In the genomic region with DNA sequence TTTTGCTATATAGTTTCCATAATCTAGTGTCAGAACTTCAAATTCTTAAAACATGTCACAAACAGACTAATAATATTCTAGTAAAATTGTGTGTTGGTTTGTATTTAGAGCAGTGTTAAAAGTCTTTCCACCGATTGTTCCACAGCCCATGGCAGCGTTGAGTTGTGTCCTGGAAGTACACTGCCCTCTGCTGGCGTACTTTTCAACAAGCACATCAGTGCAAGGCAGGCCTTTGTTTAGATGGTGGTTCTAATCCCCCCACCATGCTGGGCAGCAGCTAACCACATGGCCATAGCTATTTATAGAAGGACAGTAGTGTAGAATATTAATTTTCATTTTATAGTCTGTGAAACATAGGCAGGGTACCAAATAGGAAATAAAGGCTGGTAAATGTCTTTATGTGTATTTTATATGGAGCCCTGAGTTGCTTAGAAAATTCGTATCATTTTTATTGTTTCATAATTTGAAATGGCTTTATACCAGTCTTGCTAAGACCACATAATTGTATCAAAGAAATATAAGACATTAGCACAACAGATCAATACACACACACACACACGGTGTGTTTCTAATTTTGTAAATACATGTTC, we compare ENCODE assay signal across 8 cellular contexts.
DNase-seq lines count a peak whose midpoint lies in the region; ATAC-seq and TF ChIP-seq lines count a peak whose summit lies in the region.

No MANE protein-coding gene starts in this region.

- no peaks in the 10 kb centered on the region for H3K79me1 ChIP-seq in IMR-90 (ENCODE audit: low read depth in 1 of 2, low read length in 2 of 2)

- H3K4me1 Mint-ChIP-seq in natural killer cell treated with Interleukin-12 subunit alpha and Interleukin-12 subunit beta and Interleukin-15 and Interleukin-18, amount 100 ng/mL, for 72 hours (ENCODE audit: low read depth in 2 of 2), result no peaks in the 10 kb centered on the region

- H3K27me3 Mint-ChIP-seq in natural killer cell treated with Interleukin-12 subunit alpha and Interleukin-12 subunit beta and Interleukin-15 and Interleukin-18, amount 100 ng/mL, for 72 hours, result no peaks in the 10 kb centered on the region

- H3K27me3 ChIP-seq in IMR-90 (ENCODE audit: control insufficient read depth, insufficient read depth, low read length) (no peaks in the 10 kb centered on the region), OCI-LY1 (ENCODE audit: insufficient read depth, low read length) (no peaks in the 10 kb centered on the region), esophagus muscularis mucosa (no peaks in the 10 kb centered on the region), testis (no peaks in the 10 kb centered on the region)

- no peaks in the 10 kb centered on the region for H3K4me1 ChIP-seq in IMR-90 (ENCODE audit: control insufficient read depth, insufficient read depth, low read length)
- no peaks in the 10 kb centered on the region for H3K4me1 ChIP-seq in OCI-LY1 (ENCODE audit: insufficient read depth, low read length, severe bottlenecking)
- peaks cover 5 to 18% (median 17%) of the 10 kb centered on the region in 4 donors for H3K4me1 ChIP-seq in esophagus muscularis mucosa
- no peaks in the 10 kb centered on the region for H3K4me1 ChIP-seq in testis

- H3K4ac ChIP-seq in IMR-90 (ENCODE audit: low read depth, low read length), result no peak overlapping the region

- H4K5ac ChIP-seq in IMR-90 (ENCODE audit: low read depth, low read length), result no peak overlapping the region

- no peak overlapping the region for H4K91ac ChIP-seq in IMR-90 (ENCODE audit: insufficient read depth, low read depth, low read length)

- no peak overlapping the region for H4K8ac ChIP-seq in IMR-90 (ENCODE audit: low read depth in 2 of 2, low read length in 2 of 2)

- H2AFZ ChIP-seq in IMR-90 (replicated peaks; ENCODE audit: low read length, poor library complexity) (no peak overlapping the region), OCI-LY1 (ENCODE audit: low read length) (no peak overlapping the region)

- WGBS in IMR-90 (ENCODE audit: extremely low coverage in 2 of 2, insufficient read length in 1 of 2), 2 experiments, result no CpG with 5 or more reads among the region's 5 CpGs
- WGBS in esophagus muscularis mucosa, result 34% methylated on average over 5 of the region's 5 CpGs
- 44 to 61% methylated on average over 5 of the region's 5 CpGs for WGBS in testis, 2 donors

- H2AK5ac ChIP-seq in IMR-90 (ENCODE audit: low read depth, low read length), result no peak overlapping the region

- no peaks in the 10 kb centered on the region for H3K79me2 ChIP-seq in OCI-LY1 (ENCODE audit: insufficient read depth, low read length)

- no peak overlapping the region for H2BK120ac ChIP-seq in IMR-90 (ENCODE audit: low read depth, low read length)

- H3K27ac Mint-ChIP-seq in natural killer cell treated with Interleukin-12 subunit alpha and Interleukin-12 subunit beta and Interleukin-15 and Interleukin-18, amount 100 ng/mL, for 72 hours, result no peak overlapping the region

- H3F3A ChIP-seq in OCI-LY1 (ENCODE audit: insufficient read depth, low read length), result no peaks in the 10 kb centered on the region

- in situ Hi-C loops in IMR-90 (cut with MboI; ENCODE audit: low sequenced_read_pairs), result loop anchor here (5.0 to 10.0 kb wide), 2 partner anchors 663 to 960 kb away; a partner anchor contains a TSS

- H3K4me2 ChIP-seq in IMR-90 (ENCODE audit: low read depth, low read length), result no peak overlapping the region
- no peak overlapping the region for H3K4me2 ChIP-seq in OCI-LY1 (ENCODE audit: low read length)

- CTCF ChIA-PET in IMR-90 (lab: Yijun Ruan, JAX), result interaction anchor here (0.6 to 1.3 kb wide), 5 partner anchors 14 to 963 kb away, joined by 3 to 6 read pairs (median 4); no protein-coding TSS in a partner anchor

- peak; percentile 77 for TF ChIP-seq RAD21 in IMR-90 (IDR thresholded peaks at IDR 0.05; ENCODE audit: low read length)

- H2AK9ac ChIP-seq in IMR-90 (replicated peaks; ENCODE audit: low read depth, low read length, poor library complexity), result no peak overlapping the region

- no peak for TF ChIP-seq EP300 in esophagus muscularis mucosa (IDR thresholded peaks at IDR 0.05)

- H3K18ac ChIP-seq in IMR-90 (ENCODE audit: low read depth, low read length), result no peak overlapping the region

- DNase-seq in DMS79 treated with DMSO at 0.1 percent for 48 hours (lab: John Stamatoyannopoulos, UW) (peak; percentile 94), IMR-90 (peak; percentile 79), activated T-cell treated with anti-CD3 and anti-CD28 coated beads for 24 hours (ENCODE audit: low read depth) (peak; percentile 35), esophagus muscularis mucosa (ENCODE audit: extremely low spot score) (no peak), testis (peak; percentile 88)
- peak; percentile 65 for DNase-seq in natural killer cell treated with Interleukin-12 subunit alpha and Interleukin-12 subunit beta and Interleukin-15 and Interleukin-18, amount 100 ng/mL, for 72 hours (ENCODE audit: low spot score)

- H3K56ac ChIP-seq in IMR-90 (ENCODE audit: extremely low read depth, insufficient read depth, low read length), result no peak overlapping the region

- no peak overlapping the region for H2BK20ac ChIP-seq in IMR-90 (ENCODE audit: low read depth, low read length)

- TF ChIP-seq POLR2A in IMR-90 (IDR thresholded peaks at IDR 0.05; ENCODE audit: low read depth, low read length) (no peak), esophagus muscularis mucosa (IDR thresholded peaks at IDR 0.05; ENCODE audit: low read depth) (no peak), testis (IDR thresholded peaks at IDR 0.05) (no peak)

- peak; percentile 77 for TF ChIP-seq CTCF in IMR-90 (conservative IDR thresholded peaks at IDR 0.05; ENCODE audit: low read depth, low read length)
- TF ChIP-seq CTCF in OCI-LY1 (IDR thresholded peaks at IDR 0.05; ENCODE audit: low read length), result peak; percentile 86
- peak; percentile 69 to 82 (median 81) for TF ChIP-seq CTCF in esophagus muscularis mucosa (IDR thresholded peaks at IDR 0.05)
- TF ChIP-seq CTCF in testis (IDR thresholded peaks at IDR 0.05), result peak; percentile 16 to 62 (median 61)

- no peak overlapping the region for H3K4me3 Mint-ChIP-seq in natural killer cell treated with Interleukin-12 subunit alpha and Interleukin-12 subunit beta and Interleukin-15 and Interleukin-18, amount 100 ng/mL, for 72 hours

- no peaks in the 10 kb centered on the region for H3K36me3 Mint-ChIP-seq in natural killer cell treated with Interleukin-12 subunit alpha and Interleukin-12 subunit beta and Interleukin-15 and Interleukin-18, amount 100 ng/mL, for 72 hours

- BruUV-seq in IMR-90 (replicated peaks; lab: Mats Ljungman, UMichigan), result no TSS peak

- POLR2A ChIA-PET in IMR-90 (lab: Charles Lee; ENCODE audit: unreplicated experiment), result interaction anchor here (0.5 to 0.6 kb wide), 2 partner anchors 28 to 657 kb away, joined by 8 to 10 read pairs; no protein-coding TSS in a partner anchor

- H3K9me3 ChIP-seq in IMR-90 (ENCODE audit: control insufficient read depth, insufficient read depth, low read length) (no peaks in the 10 kb centered on the region), OCI-LY1 (ENCODE audit: low read length) (peaks cover 2% of the 10 kb centered on the region; the same call in 1 of the 2 replicates), esophagus muscularis mucosa (peaks cover 0 to 7% (median 0%) of the 10 kb centered on the region in 4 donors), testis (no peaks in the 10 kb centered on the region)

- H3K9ac ChIP-seq in IMR-90 (ENCODE audit: low read depth, low read length) (no peak overlapping the region), OCI-LY1 (ENCODE audit: low read length) (no peak overlapping the region)

- H3K9me1 ChIP-seq in IMR-90 (ENCODE audit: insufficient read depth, low read length), result no peaks in the 10 kb centered on the region

- H3K14ac ChIP-seq in IMR-90 (replicated peaks; ENCODE audit: low read depth, low read length), result no peak overlapping the region

- H2BK15ac ChIP-seq in IMR-90 (ENCODE audit: low read depth, low read length), result no peak overlapping the region

- no peak overlapping the region for H3K27ac ChIP-seq in IMR-90 (ENCODE audit: insufficient read depth, low read length)
- H3K27ac ChIP-seq in OCI-LY1 (ENCODE audit: low read depth, low read length, poor library complexity, severe bottlenecking), result no peak overlapping the region
- no peak overlapping the region for H3K27ac ChIP-seq in esophagus muscularis mucosa (replicated peaks in 1 of 4)
- H3K27ac ChIP-seq in testis, result no peak overlapping the region

- dilution Hi-C loops in IMR-90 (cut with HindIII; ENCODE audit: low sequenced_read_pairs, unreplicated experiment), result no loop called here

- no peak overlapping the region for H2BK5ac ChIP-seq in IMR-90 (ENCODE audit: low read depth, low read length, poor library complexity, severe bottlenecking)

- H3K9me3 Mint-ChIP-seq in natural killer cell treated with Interleukin-12 subunit alpha and Interleukin-12 subunit beta and Interleukin-15 and Interleukin-18, amount 100 ng/mL, for 72 hours, result no peaks in the 10 kb centered on the region

- peak; percentile 87 for ATAC-seq in GM21528 (IDR thresholded peaks at IDR 0.05; ENCODE audit: low FRiP score, unreplicated experiment)
- ATAC-seq in IMR-90 (ENCODE audit: low read depth), result peak; percentile 93
- ATAC-seq in natural killer cell treated with Interleukin-12 subunit alpha and Interleukin-12 subunit beta and Interleukin-15 and Interleukin-18, amount 100 ng/mL, for 72 hours, result peak; percentile 61 to 70

- H3K23ac ChIP-seq in IMR-90 (ENCODE audit: low read depth, low read length), result no peak overlapping the region

- H4K20me1 ChIP-seq in IMR-90 (ENCODE audit: insufficient read depth, low read length) (no peaks in the 10 kb centered on the region), OCI-LY1 (ENCODE audit: insufficient read depth, low read length) (no peaks in the 10 kb centered on the region)

- H3K36me3 ChIP-seq in IMR-90 (ENCODE audit: control insufficient read depth, insufficient read depth, low read length) (no peaks in the 10 kb centered on the region), OCI-LY1 (ENCODE audit: insufficient read depth, low read length) (no peaks in the 10 kb centered on the region), esophagus muscularis mucosa (no peaks in the 10 kb centered on the region), testis (ENCODE audit: low read depth, missing control alignments) (no peaks in the 10 kb centered on the region)

- intact Hi-C loops in IMR-90 (cut with micrococcal nuclease) (loop anchor here (1.0 to 5.0 kb wide), 7 partner anchors 145 to 1157 kb away; no protein-coding TSS in a partner anchor), esophagus muscularis mucosa (cut with DNase I) (loop anchor here (1.0 to 10.0 kb wide), 3 partner anchors 145 to 960 kb away; no protein-coding TSS in a partner anchor), testis (cut with DNase I; ENCODE audit: low total_unique reads) (no loop called here)

- H3K9me2 ChIP-seq in OCI-LY1 (ENCODE audit: low read depth, low read length), result no peaks in the 10 kb centered on the region

- H3K4me3 ChIP-seq in IMR-90 (ENCODE audit: insufficient read depth, low read depth, low read length), result no peak overlapping the region
- no peak overlapping the region for H3K4me3 ChIP-seq in OCI-LY1 (ENCODE audit: low read depth, low read length, poor library complexity, severe bottlenecking)
- H3K4me3 ChIP-seq in esophagus muscularis mucosa, result no peak overlapping the region
- H3K4me3 ChIP-seq in testis, result no peak overlapping the region

TF ChIP-seq in IMR-90, 13 proteins besides CTCF, POLR2A, EP300 and RAD21 (continues in another document):
- TF ChIP-seq SMC3 (IDR thresholded peaks at IDR 0.05; ENCODE audit: low read depth, low read length) (peak; percentile 78), MAZ (IDR thresholded peaks at IDR 0.05; ENCODE audit: borderline replicate concordance, low read depth, low read length) (no peak)
